Comparison of ENCODE assay signal across 1 cellular context in the genomic region with DNA sequence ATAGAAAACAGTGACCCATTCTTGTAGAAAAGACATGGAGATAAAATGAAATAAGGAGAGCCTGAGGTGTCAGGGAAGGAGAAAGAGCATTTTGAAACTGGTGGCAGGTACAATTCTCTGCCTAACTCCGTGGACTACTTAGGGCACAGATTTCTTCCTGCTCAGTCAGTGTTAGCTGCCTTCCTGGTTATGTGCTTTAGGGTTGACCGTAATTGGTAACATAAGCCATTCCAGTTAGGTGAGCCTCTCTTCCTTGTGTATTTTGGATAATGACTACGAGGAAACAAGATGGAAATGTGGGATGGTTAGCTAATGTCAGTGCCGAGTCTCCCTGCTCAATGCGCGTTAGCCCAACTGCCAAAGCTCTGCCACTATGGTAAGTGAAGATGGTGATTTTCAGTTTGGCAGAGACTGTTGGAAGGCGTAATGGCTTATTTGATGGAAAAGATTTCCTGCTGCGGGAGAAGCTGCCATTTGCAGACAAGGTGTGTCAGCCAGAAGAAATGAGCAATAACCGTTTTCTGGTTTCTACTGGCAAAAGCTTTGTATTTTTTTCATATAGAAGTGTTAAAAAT.
TF ChIP-seq lines count a peak whose summit lies in the region.

No MANE protein-coding gene starts in this region.

TF ChIP-seq in H1, 55 proteins besides CTCF, POLR2A, EP300 and RAD21:
- no peak for TF ChIP-seq SUZ12 (IDR thresholded peaks at IDR 0.05; ENCODE audit: low read length)
- no peak for TF ChIP-seq SIN3A (conservative IDR thresholded peaks at IDR 0.05 in 1 of 2, IDR thresholded peaks at IDR 0.05 in 1 of 2; ENCODE audit: low read depth in 1 of 2, low read length in 2 of 2)
- no peak for TF ChIP-seq SIX5 (IDR thresholded peaks at IDR 0.05; ENCODE audit: low read depth, low read length)
- no peak for TF ChIP-seq TCF12 (IDR thresholded peaks at IDR 0.05; ENCODE audit: low read depth, low read length)
- TF ChIP-seq CREB1 (IDR thresholded peaks at IDR 0.05): no peak
- no peak for TF ChIP-seq JUN (IDR thresholded peaks at IDR 0.05; ENCODE audit: low read depth, low read length)
- TF ChIP-seq SP2 (IDR thresholded peaks at IDR 0.05; ENCODE audit: low read length): no peak
- no peak for TF ChIP-seq RFX5 (IDR thresholded peaks at IDR 0.05; ENCODE audit: borderline replicate concordance, low read depth, low read length)
- TF ChIP-seq KDM4A (IDR thresholded peaks at IDR 0.05; ENCODE audit: low read depth, low read length, severe bottlenecking): no peak
- no peak for TF ChIP-seq EGR1 (IDR thresholded peaks at IDR 0.05; ENCODE audit: borderline replicate concordance, low read depth, low read length)
- TF ChIP-seq GABPA (IDR thresholded peaks at IDR 0.05; ENCODE audit: borderline replicate concordance, insufficient read depth, low read length): no peak
- TF ChIP-seq TAF1 (IDR thresholded peaks at IDR 0.05; ENCODE audit: low read depth, low read length): no peak
- no peak for TF ChIP-seq ATF3 (IDR thresholded peaks at IDR 0.05; ENCODE audit: insufficient read depth, low read depth, low read length)
- no peak for TF ChIP-seq SIRT6 (IDR thresholded peaks at IDR 0.05; ENCODE audit: low read length)
